17 cellular contexts compared by ENCODE assay signal in the genomic region with DNA sequence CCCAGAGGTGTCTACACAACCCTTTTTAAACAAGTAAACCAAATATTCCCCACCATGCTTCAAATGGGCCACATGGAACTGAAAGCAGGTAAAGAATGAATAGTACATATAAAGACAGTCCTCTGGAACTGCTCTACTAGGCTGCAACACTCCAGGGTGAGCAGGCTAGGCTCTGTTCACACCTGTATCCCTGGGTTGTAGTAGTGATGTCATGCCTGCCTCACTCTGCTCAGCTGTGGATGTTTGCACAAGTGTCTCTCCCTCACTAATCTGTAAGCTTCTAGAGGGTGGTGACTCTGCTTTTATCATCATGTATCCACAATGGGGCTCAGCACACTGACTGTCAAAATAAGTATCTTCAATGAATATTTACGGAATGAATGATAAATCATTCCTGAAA. TPM values are rescaled to one million over a fixed set of nuclear protein-coding genes. Genes with fewer than 3 reads are reported as not detected.
A peak's percentile ranks its signal among the peaks of the same experiment; 100 is the strongest.
DNase-seq lines count a peak whose midpoint lies in the region; ATAC-seq and TF ChIP-seq lines count a peak whose summit lies in the region.
"Had no signal": no experiment of that assay in that cellular context is flagged by ENCODE, and none has a peak within 500 bp of the region (broad histone marks: within the 10 kb centered on the region; RNA-seq: fewer than 3 reads in every experiment).

No MANE protein-coding gene starts in this region.

- H3K9me2 ChIP-seq in MM.1S (replicated peaks; ENCODE audit: insufficient read depth, low read length): no peaks in the 10 kb centered on the region

- H4K20me1 ChIP-seq in BLaER1: peaks cover 100% of the 10 kb centered on the region
- H4K20me1 ChIP-seq in MM.1S (ENCODE audit: insufficient read depth, low read length): no peaks in the 10 kb centered on the region

- DNase-seq in NCI-H146 (lab: John Stamatoyannopoulos, UW) (peak; percentile 19), NCI-H146 treated with DMSO at 0.1 percent for 48 hours (lab: John Stamatoyannopoulos, UW; ENCODE audit: unreplicated experiment) (no peak), MM.1S (peak; percentile 11), adrenal gland (no peak), GM13977 (ENCODE audit: low spot score) (no peak)
- DNase-seq in activated naive CD8-positive, alpha-beta T cell treated with anti-CD3 and anti-CD28 coated beads, Interleukin-2, amount 50 U/mL, for 24 hours: no peak
- DNase-seq: 8988T; brain microvascular endothelial cell; effector CD8-positive, alpha-beta T cell; OCI-M1; stimulated activated CD4-positive, alpha-beta T cell treated with anti-CD3 and anti-CD28 coated beads, Interleukin-2, amount 100 ng/mL, for 48 hours; uterus had no signal

- peak; percentile 71 for ATAC-seq in activated naive CD8-positive, alpha-beta T cell treated with anti-CD3 and anti-CD28 coated beads, Interleukin-2, amount 50 U/mL, for 24 hours
- no peak for ATAC-seq in HG02970 (IDR thresholded peaks at IDR 0.05; ENCODE audit: low FRiP score, unreplicated experiment)

- peaks cover 15% of the 10 kb centered on the region for H3K36me3 Mint-ChIP-seq in activated naive CD8-positive, alpha-beta T cell treated with anti-CD3 and anti-CD28 coated beads, Interleukin-2, amount 50 U/mL, for 24 hours (ENCODE audit: low read depth)
- H3K36me3 Mint-ChIP-seq: CD14-positive monocyte had no signal

- intact Hi-C loops in adrenal gland (cut with DNase I): no loop called here

- peak overlapping the region; percentile 53 for H3K4me2 ChIP-seq in BLaER1
- H3K4me2 ChIP-seq in MM.1S (ENCODE audit: low read depth, low read length): no peak overlapping the region
- H3K4me2 ChIP-seq: neural progenitor cell had no signal

- H2AFZ ChIP-seq in MM.1S (ENCODE audit: low read length): no peak overlapping the region
- H2AFZ ChIP-seq: neural progenitor cell had no signal

- no peak for TF ChIP-seq POLR2A in adrenal gland (IDR thresholded peaks at IDR 0.05)

- H3K9ac ChIP-seq in BLaER1 (no peak overlapping the region), MM.1S (ENCODE audit: low read length) (no peak overlapping the region)
- H3K9ac ChIP-seq: neural progenitor cell had no signal

- in situ Hi-C loops in GM13977 (cut with MboI; ENCODE audit: low pct_unique_long_range_greater_than_20kb, low sequenced_read_pairs, unreplicated experiment): no loop called here

- H3K27ac ChIP-seq in BLaER1 (no peak overlapping the region), MM.1S (ENCODE audit: low read length) (no peak overlapping the region), adrenal gland (no peak overlapping the region)
- H3K27ac ChIP-seq: brain microvascular endothelial cell, neural progenitor cell, uterus, VCaP had no signal

- WGBS in adrenal gland, 4 donors: 81 to 95% (median 88%) methylated on average over 1 of the region's 1 CpG

- H3K4me3 Mint-ChIP-seq in activated naive CD8-positive, alpha-beta T cell treated with anti-CD3 and anti-CD28 coated beads, Interleukin-2, amount 50 U/mL, for 24 hours: peak overlapping the region; percentile 22
- H3K4me3 Mint-ChIP-seq: CD14-positive monocyte, neural progenitor cell had no signal

- H3K9me3 ChIP-seq in BLaER1 (no peaks in the 10 kb centered on the region), MM.1S (replicated peaks; ENCODE audit: insufficient read depth, low read length) (no peaks in the 10 kb centered on the region), adrenal gland (replicated peaks in 1 of 3) (no peaks in the 10 kb centered on the region)
- H3K9me3 ChIP-seq: uterus had no signal

- peaks cover 91% of the 10 kb centered on the region for H3K4me1 Mint-ChIP-seq in activated naive CD8-positive, alpha-beta T cell treated with anti-CD3 and anti-CD28 coated beads, Interleukin-2, amount 50 U/mL, for 24 hours
- H3K4me1 Mint-ChIP-seq: CD14-positive monocyte had no signal

- no peaks in the 10 kb centered on the region for H3K27me3 Mint-ChIP-seq in activated naive CD8-positive, alpha-beta T cell treated with anti-CD3 and anti-CD28 coated beads, Interleukin-2, amount 50 U/mL, for 24 hours

- TF ChIP-seq CTCF in MM.1S (IDR thresholded peaks at IDR 0.05; ENCODE audit: low read length) (no peak), adrenal gland (IDR thresholded peaks at IDR 0.05) (no peak), GM13977 (IDR thresholded peaks at IDR 0.05; ENCODE audit: extremely low read depth, insufficient read depth, missing control alignments) (no peak)

- H3K9me3 Mint-ChIP-seq in activated naive CD8-positive, alpha-beta T cell treated with anti-CD3 and anti-CD28 coated beads, Interleukin-2, amount 50 U/mL, for 24 hours: no peaks in the 10 kb centered on the region
- H3K9me3 Mint-ChIP-seq: neural progenitor cell had no signal

- H3K36me3 ChIP-seq in BLaER1 (peaks cover 89% of the 10 kb centered on the region), MM.1S (replicated peaks; ENCODE audit: insufficient read depth, low read length) (no peaks in the 10 kb centered on the region), adrenal gland (replicated peaks in 1 of 2) (no peaks in the 10 kb centered on the region)
- H3K36me3 ChIP-seq: brain microvascular endothelial cell, neural progenitor cell, uterus had no signal

- H3K4me3 ChIP-seq in BLaER1: no peak overlapping the region
- no peak overlapping the region for H3K4me3 ChIP-seq in MM.1S (ENCODE audit: low read length)
- H3K4me3 ChIP-seq in adrenal gland: no peak overlapping the region
- H3K4me3 ChIP-seq: neural progenitor cell, uterus had no signal

- H3F3A ChIP-seq in MM.1S (ENCODE audit: insufficient read depth, low read length): no peaks in the 10 kb centered on the region

- peaks cover 93% of the 10 kb centered on the region for H3K4me1 ChIP-seq in BLaER1
- H3K4me1 ChIP-seq in MM.1S (ENCODE audit: low read length): peaks cover 10% of the 10 kb centered on the region
- H3K4me1 ChIP-seq in adrenal gland (replicated peaks in 1 of 2): no peaks in the 10 kb centered on the region
- H3K4me1 ChIP-seq: uterus had no signal

- H3K27me3 ChIP-seq in BLaER1: peaks cover 8% of the 10 kb centered on the region; the same call in 1 of the 2 replicates
- H3K27me3 ChIP-seq in MM.1S (replicated peaks; ENCODE audit: insufficient read depth, low read length): no peaks in the 10 kb centered on the region
- no peaks in the 10 kb centered on the region for H3K27me3 ChIP-seq in adrenal gland
- H3K27me3 ChIP-seq: brain microvascular endothelial cell, neural progenitor cell had no signal

- peak overlapping the region; percentile 82 for H3K27ac Mint-ChIP-seq in activated naive CD8-positive, alpha-beta T cell treated with anti-CD3 and anti-CD28 coated beads, Interleukin-2, amount 50 U/mL, for 24 hours
- H3K27ac Mint-ChIP-seq: CD14-positive monocyte, neural progenitor cell had no signal

- peaks cover 65% of the 10 kb centered on the region for H3K79me2 ChIP-seq in MM.1S (ENCODE audit: low read length)

RNA-seq across cellular contexts. Expression of a gene that starts 20.4 kb away (rescaled TPM):
- 10 to 100 TPM in 7 of 8 donors, 1 to 10 TPM in 1; 6.1 to 78.2 (median 33.7) TPM for total RNA-seq in adrenal gland
- polyA plus RNA-seq in adrenal gland: 10 to 100 TPM; 24.9 to 70.8 (median 53.4) TPM

Comparison
In these comparisons a context has a peak if more than half of its experiments do, and no peak if none do; other contexts are left out.
1. DNase-seq: peak in NCI-H146 (single experiment) and MM.1S (single experiment); none in NCI-H146 treated with DMSO at 0.1 percent for 48 hours (single experiment), activated naive CD8-positive, alpha-beta T cell treated with anti-CD3 and anti-CD28 coated beads, Interleukin-2, amount 50 U/mL, for 24 hours (single experiment), adrenal gland (0 of 7) and GM13977 (single experiment).